1 cellular context compared by ENCODE assay signal in genomic region chr12:110282343-110282860, GRCh38.
TF ChIP-seq lines count a peak whose summit lies in the region.

No MANE protein-coding gene starts in this region.

TF ChIP-seq in K562, 482 proteins besides CTCF, POLR2A, EP300 and RAD21 (continued from another document and continues in another):
- TF ChIP-seq DLX4 (CRISPR knock-in tag; IDR thresholded peaks at IDR 0.05): no peak
- no peak for TF ChIP-seq THRAP3 (IDR thresholded peaks at IDR 0.05; ENCODE audit: borderline replicate concordance)
- TF ChIP-seq ZNF449 (CRISPR knock-in tag; IDR thresholded peaks at IDR 0.05): no peak
- 0 out of 2 replicates have a peak, but pooled peaks have one; percentile 21 for TF ChIP-seq CBFA2T2 (conservative IDR thresholded peaks at IDR 0.05)
- peak; percentile 4 for TF ChIP-seq NEUROD1 (IDR thresholded peaks at IDR 0.05; ENCODE audit: borderline replicate concordance, low read depth, low read length, partially characterized antibody)
- TF ChIP-seq, protein P1, sequence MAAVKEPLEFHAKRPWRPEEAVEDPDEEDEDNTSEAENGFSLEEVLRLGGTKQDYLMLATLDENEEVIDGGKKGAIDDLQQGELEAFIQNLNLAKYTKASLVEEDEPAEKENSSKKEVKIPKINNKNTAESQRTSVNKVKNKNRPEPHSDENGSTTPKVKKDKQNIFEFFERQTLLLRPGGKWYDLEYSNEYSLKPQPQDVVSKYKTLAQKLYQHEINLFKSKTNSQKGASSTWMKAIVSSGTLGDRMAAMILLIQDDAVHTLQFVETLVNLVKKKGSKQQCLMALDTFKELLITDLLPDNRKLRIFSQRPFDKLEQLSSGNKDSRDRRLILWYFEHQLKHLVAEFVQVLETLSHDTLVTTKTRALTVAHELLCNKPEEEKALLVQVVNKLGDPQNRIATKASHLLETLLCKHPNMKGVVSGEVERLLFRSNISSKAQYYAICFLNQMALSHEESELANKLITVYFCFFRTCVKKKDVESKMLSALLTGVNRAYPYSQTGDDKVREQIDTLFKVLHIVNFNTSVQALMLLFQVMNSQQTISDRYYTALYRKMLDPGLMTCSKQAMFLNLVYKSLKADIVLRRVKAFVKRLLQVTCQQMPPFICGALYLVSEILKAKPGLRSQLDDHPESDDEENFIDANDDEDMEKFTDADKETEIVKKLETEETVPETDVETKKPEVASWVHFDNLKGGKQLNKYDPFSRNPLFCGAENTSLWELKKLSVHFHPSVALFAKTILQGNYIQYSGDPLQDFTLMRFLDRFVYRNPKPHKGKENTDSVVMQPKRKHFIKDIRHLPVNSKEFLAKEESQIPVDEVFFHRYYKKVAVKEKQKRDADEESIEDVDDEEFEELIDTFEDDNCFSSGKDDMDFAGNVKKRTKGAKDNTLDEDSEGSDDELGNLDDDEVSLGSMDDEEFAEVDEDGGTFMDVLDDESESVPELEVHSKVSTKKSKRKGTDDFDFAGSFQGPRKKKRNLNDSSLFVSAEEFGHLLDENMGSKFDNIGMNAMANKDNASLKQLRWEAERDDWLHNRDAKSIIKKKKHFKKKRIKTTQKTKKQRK (IDR thresholded peaks at IDR 0.05; ENCODE audit: borderline replicate concordance, low read depth, low read length): no peak
- no peak for TF ChIP-seq PRMT5 (CRISPR knock-in tag; IDR thresholded peaks at IDR 0.05)
- TF ChIP-seq CBFA2T3 (IDR thresholded peaks at IDR 0.05): peak; percentile 60; the same call in 1 of the 2 replicates
- TF ChIP-seq HDAC8 (tag; IDR thresholded peaks at IDR 0.05): no peak
- no peak for TF ChIP-seq ZNF445 (CRISPR knock-in tag; IDR thresholded peaks at IDR 0.05; ENCODE audit: low read depth)
- no peak for TF ChIP-seq ZZZ3 (IDR thresholded peaks at IDR 0.05)
- TF ChIP-seq ZNF584 (CRISPR knock-in tag; IDR thresholded peaks at IDR 0.05; ENCODE audit: low read depth): no peak
- no peak for TF ChIP-seq NR2C2 (CRISPR knock-in tag; IDR thresholded peaks at IDR 0.05)
- 0 out of 2 replicates have a peak, but pooled peaks have one; percentile 19 for TF ChIP-seq NR2C2 (tag; IDR thresholded peaks at IDR 0.05)
- TF ChIP-seq MXI1 (IDR thresholded peaks at IDR 0.05; ENCODE audit: low read depth, low read length): no peak
- TF ChIP-seq TCF3 (CRISPR knock-in tag; IDR thresholded peaks at IDR 0.05): peak; percentile 48; the same call in 1 of the 2 replicates
- no peak; the same call in 1 of the 2 replicates for TF ChIP-seq CEBPG (CRISPR knock-in tag; IDR thresholded peaks at IDR 0.05)
- peak; percentile 3 to 4; a peak in 1 of 4 replicates for TF ChIP-seq CEBPG (tag; conservative IDR thresholded peaks at IDR 0.05 in 1 of 2, IDR thresholded peaks at IDR 0.05 in 1 of 2)
- peak; percentile 18 to 51; a peak in 1 of 4 replicates for TF ChIP-seq SIN3A (IDR thresholded peaks at IDR 0.05; ENCODE audit: borderline replicate concordance in 2 of 2, control insufficient read depth in 1 of 2, low read depth in 2 of 2, low read length in 2 of 2)
- TF ChIP-seq E2F3 (CRISPR knock-in tag; IDR thresholded peaks at IDR 0.05): no peak
- 0 out of 2 replicates have a peak, but pooled peaks have one; percentile 5 for TF ChIP-seq BACH1 (tag; IDR thresholded peaks at IDR 0.05)
- peak; percentile 8; the same call in 1 of the 2 replicates for TF ChIP-seq POLR2AphosphoS2 (IDR thresholded peaks at IDR 0.05; ENCODE audit: low read length)
- no peak; the same call in 1 of the 2 replicates for TF ChIP-seq TEAD4 (IDR thresholded peaks at IDR 0.05; ENCODE audit: low read length)
- no peak for TF ChIP-seq TEAD4 (CRISPR knock-in tag; IDR thresholded peaks at IDR 0.05; ENCODE audit: borderline replicate concordance)
- TF ChIP-seq SMARCE1 (IDR thresholded peaks at IDR 0.05): no peak
- TF ChIP-seq PURB (CRISPR knock-in tag; IDR thresholded peaks at IDR 0.05; ENCODE audit: low read depth): no peak
- TF ChIP-seq ZC3H8 (IDR thresholded peaks at IDR 0.05): 0 out of 2 replicates have a peak, but pooled peaks have one; percentile 13
- TF ChIP-seq KDM1A (IDR thresholded peaks at IDR 0.05): 0 out of 4 replicates have a peak, but pooled peaks have one; percentile 10 to 18
- TF ChIP-seq HDAC1 (IDR thresholded peaks at IDR 0.05): peak in 1 of 2 experiments; percentile 55; a peak in 1 of 4 replicates
- TF ChIP-seq FUS (optimal IDR thresholded peaks at IDR 0.05; ENCODE audit: low read depth, low read length): no peak
- peak; percentile 49 for TF ChIP-seq HDAC3 (IDR thresholded peaks at IDR 0.05; ENCODE audit: borderline replicate concordance, partially characterized antibody)
- peak; percentile 39; the same call in 1 of the 2 replicates for TF ChIP-seq POLR2H (tag; IDR thresholded peaks at IDR 0.05; ENCODE audit: low read depth)
- 0 out of 2 replicates have a peak, but pooled peaks have one; percentile 2 for TF ChIP-seq MTA3 (IDR thresholded peaks at IDR 0.05; ENCODE audit: borderline replicate concordance)
- no peak for TF ChIP-seq ZNF668 (CRISPR knock-in tag; IDR thresholded peaks at IDR 0.05)
- TF ChIP-seq ZNF253 (CRISPR knock-in tag; conservative IDR thresholded peaks at IDR 0.05): no peak
- no peak for TF ChIP-seq ZNF175 (CRISPR knock-in tag; IDR thresholded peaks at IDR 0.05; ENCODE audit: low read depth)
- TF ChIP-seq, protein P2, sequence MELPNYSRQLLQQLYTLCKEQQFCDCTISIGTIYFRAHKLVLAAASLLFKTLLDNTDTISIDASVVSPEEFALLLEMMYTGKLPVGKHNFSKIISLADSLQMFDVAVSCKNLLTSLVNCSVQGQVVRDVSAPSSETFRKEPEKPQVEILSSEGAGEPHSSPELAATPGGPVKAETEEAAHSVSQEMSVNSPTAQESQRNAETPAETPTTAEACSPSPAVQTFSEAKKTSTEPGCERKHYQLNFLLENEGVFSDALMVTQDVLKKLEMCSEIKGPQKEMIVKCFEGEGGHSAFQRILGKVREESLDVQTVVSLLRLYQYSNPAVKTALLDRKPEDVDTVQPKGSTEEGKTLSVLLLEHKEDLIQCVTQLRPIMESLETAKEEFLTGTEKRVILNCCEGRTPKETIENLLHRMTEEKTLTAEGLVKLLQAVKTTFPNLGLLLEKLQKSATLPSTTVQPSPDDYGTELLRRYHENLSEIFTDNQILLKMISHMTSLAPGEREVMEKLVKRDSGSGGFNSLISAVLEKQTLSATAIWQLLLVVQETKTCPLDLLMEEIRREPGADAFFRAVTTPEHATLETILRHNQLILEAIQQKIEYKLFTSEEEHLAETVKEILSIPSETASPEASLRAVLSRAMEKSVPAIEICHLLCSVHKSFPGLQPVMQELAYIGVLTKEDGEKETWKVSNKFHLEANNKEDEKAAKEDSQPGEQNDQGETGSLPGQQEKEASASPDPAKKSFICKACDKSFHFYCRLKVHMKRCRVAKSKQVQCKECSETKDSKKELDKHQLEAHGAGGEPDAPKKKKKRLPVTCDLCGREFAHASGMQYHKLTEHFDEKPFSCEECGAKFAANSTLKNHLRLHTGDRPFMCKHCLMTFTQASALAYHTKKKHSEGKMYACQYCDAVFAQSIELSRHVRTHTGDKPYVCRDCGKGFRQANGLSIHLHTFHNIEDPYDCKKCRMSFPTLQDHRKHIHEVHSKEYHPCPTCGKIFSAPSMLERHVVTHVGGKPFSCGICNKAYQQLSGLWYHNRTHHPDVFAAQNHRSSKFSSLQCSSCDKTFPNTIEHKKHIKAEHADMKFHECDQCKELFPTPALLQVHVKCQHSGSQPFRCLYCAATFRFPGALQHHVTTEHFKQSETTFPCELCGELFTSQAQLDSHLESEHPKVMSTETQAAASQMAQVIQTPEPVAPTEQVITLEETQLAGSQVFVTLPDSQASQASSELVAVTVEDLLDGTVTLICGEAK (IDR thresholded peaks at IDR 0.05): peak; percentile 49
- TF ChIP-seq, protein P2 (CRISPR knock-in tag; IDR thresholded peaks at IDR 0.05): no peak
- TF ChIP-seq, protein P3, sequence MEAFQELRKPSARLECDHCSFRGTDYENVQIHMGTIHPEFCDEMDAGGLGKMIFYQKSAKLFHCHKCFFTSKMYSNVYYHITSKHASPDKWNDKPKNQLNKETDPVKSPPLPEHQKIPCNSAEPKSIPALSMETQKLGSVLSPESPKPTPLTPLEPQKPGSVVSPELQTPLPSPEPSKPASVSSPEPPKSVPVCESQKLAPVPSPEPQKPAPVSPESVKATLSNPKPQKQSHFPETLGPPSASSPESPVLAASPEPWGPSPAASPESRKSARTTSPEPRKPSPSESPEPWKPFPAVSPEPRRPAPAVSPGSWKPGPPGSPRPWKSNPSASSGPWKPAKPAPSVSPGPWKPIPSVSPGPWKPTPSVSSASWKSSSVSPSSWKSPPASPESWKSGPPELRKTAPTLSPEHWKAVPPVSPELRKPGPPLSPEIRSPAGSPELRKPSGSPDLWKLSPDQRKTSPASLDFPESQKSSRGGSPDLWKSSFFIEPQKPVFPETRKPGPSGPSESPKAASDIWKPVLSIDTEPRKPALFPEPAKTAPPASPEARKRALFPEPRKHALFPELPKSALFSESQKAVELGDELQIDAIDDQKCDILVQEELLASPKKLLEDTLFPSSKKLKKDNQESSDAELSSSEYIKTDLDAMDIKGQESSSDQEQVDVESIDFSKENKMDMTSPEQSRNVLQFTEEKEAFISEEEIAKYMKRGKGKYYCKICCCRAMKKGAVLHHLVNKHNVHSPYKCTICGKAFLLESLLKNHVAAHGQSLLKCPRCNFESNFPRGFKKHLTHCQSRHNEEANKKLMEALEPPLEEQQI (IDR thresholded peaks at IDR 0.05): no peak
- TF ChIP-seq, protein P4, sequence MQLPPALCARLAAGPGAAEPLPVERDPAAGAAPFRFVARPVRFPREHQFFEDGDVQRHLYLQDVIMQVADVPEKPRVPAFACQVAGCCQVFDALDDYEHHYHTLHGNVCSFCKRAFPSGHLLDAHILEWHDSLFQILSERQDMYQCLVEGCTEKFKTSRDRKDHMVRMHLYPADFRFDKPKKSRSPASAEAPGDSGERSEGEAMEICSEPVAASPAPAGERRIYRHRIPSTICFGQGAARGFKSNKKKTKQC (CRISPR knock-in tag; IDR thresholded peaks at IDR 0.05): no peak
- TF ChIP-seq PKNOX1 (IDR thresholded peaks at IDR 0.05): no peak
- TF ChIP-seq ARID1B (IDR thresholded peaks at IDR 0.05): peak; percentile 30; the same call in 1 of the 2 replicates
